In genomic region chr17:7293821-7294613, GRCh38 we compare ENCODE assay signal across 9 cellular contexts. TPM values are rescaled to one million over a fixed set of nuclear protein-coding genes. Genes with fewer than 3 reads are reported as not detected.
A peak's percentile ranks its signal among the peaks of the same experiment; 100 is the strongest.
DNase-seq lines count a peak whose midpoint lies in the region; ATAC-seq, FAIRE-seq and TF ChIP-seq lines count a peak whose summit lies in the region.
"Had no signal": no experiment of that assay in that cellular context is flagged by ENCODE, and none has a peak within 500 bp of the region (broad histone marks: within the 10 kb centered on the region; RNA-seq: fewer than 3 reads in every experiment).

No MANE protein-coding gene starts in this region.

- H3K4me3 ChIP-seq in keratinocyte (ENCODE audit: control insufficient read depth in 2 of 3, extremely low read depth in 1 of 3, insufficient read depth in 2 of 3, low read depth in 1 of 3, low read length in 3 of 3) = no peak overlapping the region
- H3K4me3 ChIP-seq in testis = peak overlapping the region; percentile 42 to 50

- POLR2A ChIA-PET in activated CD4-positive, alpha-beta T cell treated with anti-CD3 and anti-CD28 coated beads, Interleukin-2, amount 10 ng/mL, durations not matched to agents 7 days and 5 days (lab: Charles Lee) = no interaction called here
- POLR2A ChIA-PET in activated CD8-positive, alpha-beta T cell treated with anti-CD3 and anti-CD28 coated beads, Interleukin-2, amount 10 ng/mL, durations not matched to agents 7 days and 5 days (lab: Charles Lee) = no interaction called here

- H3K9me1 ChIP-seq in keratinocyte (ENCODE audit: control insufficient read depth, extremely low read depth, insufficient read depth, low read length) = no peaks in the 10 kb centered on the region

- no peak for TF ChIP-seq CTCF in keratinocyte (optimal IDR thresholded peaks at IDR 0.05 in 1 of 3, IDR thresholded peaks at IDR 0.05 in 1 of 3, conservative IDR thresholded peaks at IDR 0.05 in 1 of 3; ENCODE audit: extremely low read depth in 1 of 3, insufficient read depth in 2 of 3, low read length in 3 of 3)
- no peak for TF ChIP-seq CTCF in testis (IDR thresholded peaks at IDR 0.05)

- no peak for ATAC-seq in activated CD8-positive, alpha-beta T cell treated with anti-CD3 and anti-CD28 coated beads, Interleukin-2, amount 10 ng/mL, durations not matched to agents 7 days and 5 days
- no peak for ATAC-seq in GM18858 (IDR thresholded peaks at IDR 0.05; ENCODE audit: unreplicated experiment)
- no peak for ATAC-seq in GM19351 (IDR thresholded peaks at IDR 0.05; ENCODE audit: unreplicated experiment)

- H3K4me2 ChIP-seq in keratinocyte (ENCODE audit: control insufficient read depth, extremely low read depth, insufficient read depth, low read depth, low read length) = peak overlapping the region; percentile 20

- no peaks in the 10 kb centered on the region for H3K79me2 ChIP-seq in keratinocyte (ENCODE audit: control insufficient read depth, insufficient read depth, low read length)

- H3K4me3 Mint-ChIP-seq in activated CD4-positive, alpha-beta T cell treated with anti-CD3 and anti-CD28 coated beads, Interleukin-2, amount 10 ng/mL, durations not matched to agents 7 days and 5 days = peak overlapping the region; percentile 41
- peak overlapping the region; percentile 71 for H3K4me3 Mint-ChIP-seq in activated CD8-positive, alpha-beta T cell treated with anti-CD3 and anti-CD28 coated beads, Interleukin-2, amount 10 ng/mL, durations not matched to agents 7 days and 5 days

- H3K27me3 Mint-ChIP-seq in activated CD4-positive, alpha-beta T cell treated with anti-CD3 and anti-CD28 coated beads, Interleukin-2, amount 10 ng/mL, durations not matched to agents 7 days and 5 days = peaks cover 40% of the 10 kb centered on the region
- H3K27me3 Mint-ChIP-seq in activated CD8-positive, alpha-beta T cell treated with anti-CD3 and anti-CD28 coated beads, Interleukin-2, amount 10 ng/mL, durations not matched to agents 7 days and 5 days (ENCODE audit: low read depth) = peaks cover 30% of the 10 kb centered on the region

- H4K20me1 ChIP-seq in keratinocyte (ENCODE audit: control insufficient read depth, extremely low read depth, insufficient read depth, low read length) = peaks cover 2% of the 10 kb centered on the region

- intact Hi-C loops in testis (cut with DNase I; ENCODE audit: low total_unique reads) (no loop called here), head of caudate nucleus (cut with DNase I) (no loop called here)

- no peak overlapping the region for H3K27ac Mint-ChIP-seq in activated CD4-positive, alpha-beta T cell treated with anti-CD3 and anti-CD28 coated beads, Interleukin-2, amount 10 ng/mL, durations not matched to agents 7 days and 5 days
- no peak overlapping the region for H3K27ac Mint-ChIP-seq in activated CD8-positive, alpha-beta T cell treated with anti-CD3 and anti-CD28 coated beads, Interleukin-2, amount 10 ng/mL, durations not matched to agents 7 days and 5 days

- no peak for FAIRE-seq in keratinocyte (lab: Jason Lieb, UNC)

- peaks cover 36% of the 10 kb centered on the region for H3K27me3 ChIP-seq in keratinocyte (ENCODE audit: control insufficient read depth, extremely low read depth, insufficient read depth, low read length)
- H3K27me3 ChIP-seq in testis = no peaks in the 10 kb centered on the region

- H3K36me3 ChIP-seq in keratinocyte (ENCODE audit: control insufficient read depth in 2 of 2, extremely low read depth in 1 of 2, insufficient read depth in 2 of 2, low read length in 2 of 2) (no peaks in the 10 kb centered on the region), testis (ENCODE audit: low read depth, missing control alignments) (no peaks in the 10 kb centered on the region)

- no peak for TF ChIP-seq POLR2A in testis (IDR thresholded peaks at IDR 0.05)

- H3K4me1 ChIP-seq in keratinocyte (ENCODE audit: control insufficient read depth, extremely low read depth, insufficient read depth, low read length) = peaks cover 23% of the 10 kb centered on the region
- H3K4me1 ChIP-seq in testis = peaks cover 30% of the 10 kb centered on the region

- H3K4me1 Mint-ChIP-seq in activated CD4-positive, alpha-beta T cell treated with anti-CD3 and anti-CD28 coated beads, Interleukin-2, amount 10 ng/mL, durations not matched to agents 7 days and 5 days = peaks cover 26% of the 10 kb centered on the region
- H3K4me1 Mint-ChIP-seq in activated CD8-positive, alpha-beta T cell treated with anti-CD3 and anti-CD28 coated beads, Interleukin-2, amount 10 ng/mL, durations not matched to agents 7 days and 5 days (ENCODE audit: low read depth) = peaks cover 30% of the 10 kb centered on the region

- WGBS in testis, 2 donors = 8 to 25% methylated on average over 2 to 22 of the region's 75 CpGs

- no peak overlapping the region for H3K9ac ChIP-seq in keratinocyte (ENCODE audit: control insufficient read depth, extremely low read depth, insufficient read depth, low read length)

- H3K9me3 ChIP-seq in keratinocyte (ENCODE audit: control insufficient read depth, low read depth, low read length) (no peaks in the 10 kb centered on the region), testis (no peaks in the 10 kb centered on the region)

- H3K27ac ChIP-seq in keratinocyte (ENCODE audit: control insufficient read depth, insufficient read depth, low read length) (no peak overlapping the region), testis (peak overlapping the region; percentile 36 to 44)

- H2AFZ ChIP-seq in keratinocyte (ENCODE audit: control insufficient read depth, low read length) = no peak overlapping the region

- no peak for DNase-seq in activated CD4-positive, alpha-beta T cell treated with anti-CD3 and anti-CD28 coated beads, Interleukin-2, amount 10 ng/mL, durations not matched to agents 7 days and 5 days
- DNase-seq in activated CD4-positive, alpha-beta T cell treated with anti-CD3 and anti-CD28 coated beads, Interleukin-2, amount 50 U/mL, for 4 hours = no peak
- DNase-seq in activated CD8-positive, alpha-beta T cell treated with anti-CD3 and anti-CD28 coated beads, Interleukin-2, amount 10 ng/mL, durations not matched to agents 7 days and 5 days = peak; percentile 46
- DNase-seq in keratinocyte (ENCODE audit: low read depth, low spot score) (no peak), testis (no peak), head of caudate nucleus (no peak)
- DNase-seq: NCI-H524 treated with DMSO at 0.1 percent for 48 hours had no signal

- CTCF ChIA-PET in activated CD4-positive, alpha-beta T cell treated with anti-CD3 and anti-CD28 coated beads, Interleukin-2, amount 10 ng/mL, durations not matched to agents 7 days and 5 days (lab: Charles Lee) = interaction anchor here (0.6 to 1.9 kb wide), 5 partner anchors 11 to 68 kb away, joined by 3 to 4 read pairs (median 3); partner anchors contain the start of gene SLC2A4
- CTCF ChIA-PET in activated CD8-positive, alpha-beta T cell treated with anti-CD3 and anti-CD28 coated beads, Interleukin-2, amount 10 ng/mL, durations not matched to agents 7 days and 5 days (lab: Charles Lee) = interaction anchor here (0.6 to 1.2 kb wide), 3 partner anchors 11 to 248 kb away, joined by 3 to 4 read pairs (median 4); no protein-coding TSS in a partner anchor

- no peaks in the 10 kb centered on the region for H3K36me3 Mint-ChIP-seq in activated CD4-positive, alpha-beta T cell treated with anti-CD3 and anti-CD28 coated beads, Interleukin-2, amount 10 ng/mL, durations not matched to agents 7 days and 5 days (ENCODE audit: low read depth)
- no peaks in the 10 kb centered on the region for H3K36me3 Mint-ChIP-seq in activated CD8-positive, alpha-beta T cell treated with anti-CD3 and anti-CD28 coated beads, Interleukin-2, amount 10 ng/mL, durations not matched to agents 7 days and 5 days (ENCODE audit: low read depth)

- dilution Hi-C loops in keratinocyte (cut with MboI; ENCODE audit: extremely low pct_ligation_motif_present, low sequenced_read_pairs) = no loop called here

- no peaks in the 10 kb centered on the region for H3K9me3 Mint-ChIP-seq in activated CD4-positive, alpha-beta T cell treated with anti-CD3 and anti-CD28 coated beads, Interleukin-2, amount 10 ng/mL, durations not matched to agents 7 days and 5 days
- no peaks in the 10 kb centered on the region for H3K9me3 Mint-ChIP-seq in activated CD8-positive, alpha-beta T cell treated with anti-CD3 and anti-CD28 coated beads, Interleukin-2, amount 10 ng/mL, durations not matched to agents 7 days and 5 days (ENCODE audit: insufficient read depth)

RNA-seq across cellular contexts. Expression of gene YBX2, which starts 0.4 kb away (rescaled TPM):
- total RNA-seq in activated CD4-positive, alpha-beta T cell treated with anti-CD3 and anti-CD28 coated beads, Interleukin-2, amount 10 ng/mL, durations not matched to agents 7 days and 5 days = under 1 TPM; 0.55 to 0.83 TPM
- total RNA-seq in activated CD8-positive, alpha-beta T cell treated with anti-CD3 and anti-CD28 coated beads, Interleukin-2, amount 10 ng/mL, durations not matched to agents 7 days and 5 days = under 1 TPM; 0.37 to 0.66 TPM
- polyA plus RNA-seq in keratinocyte = 0.01 to 0.05 TPM (median 0.05 TPM) in 3 replicates
- polyA plus RNA-seq in keratinocyte (2011; ENCODE audit: low read depth) = not detected
- 0.05 TPM in 1 of 2 replicates, not detected in the other for polyA plus RNA-seq in keratinocyte (2011; cell fraction: cytosol; rRNA removed)
- polyA plus RNA-seq in keratinocyte (2011; cell fraction: nucleus; rRNA removed) = 0.09 and 0.20 TPM in 2 replicates
- 0.09 and 0.20 TPM in 2 replicates for polyA plus RNA-seq in keratinocyte (2012; ENCODE audit: low replicate concordance)
- polyA minus RNA-seq in keratinocyte = not detected in 3 replicates
- not detected for polyA minus RNA-seq in keratinocyte (2011; cell fraction: cytosol; rRNA and poly(A)+ RNA removed)
- not detected in 2 replicates for polyA minus RNA-seq in keratinocyte (2011; cell fraction: nucleus; rRNA and poly(A)+ RNA removed)
- total RNA-seq in testis = 100 to 1,000 TPM; 276 to 549 TPM
- polyA plus RNA-seq in testis (ENCODE audit: insufficient read depth, low read depth, low replicate concordance) = 1,120 TPM

RNA-seq across cellular contexts. Expression of gene SLC2A4, which starts 12.5 kb away (rescaled TPM):
- total RNA-seq in activated CD4-positive, alpha-beta T cell treated with anti-CD3 and anti-CD28 coated beads, Interleukin-2, amount 10 ng/mL, durations not matched to agents 7 days and 5 days = not detected
- not detected for total RNA-seq in activated CD8-positive, alpha-beta T cell treated with anti-CD3 and anti-CD28 coated beads, Interleukin-2, amount 10 ng/mL, durations not matched to agents 7 days and 5 days
- polyA plus RNA-seq in keratinocyte (0.05 TPM in 1 of 3 replicates, not detected in the others), testis (ENCODE audit: insufficient read depth, low read depth, low replicate concordance) (4.7 TPM)
- not detected for polyA plus RNA-seq in keratinocyte (2011; ENCODE audit: low read depth)
- polyA plus RNA-seq in keratinocyte (2011; cell fraction: cytosol; rRNA removed) = not detected in 2 replicates
- polyA plus RNA-seq in keratinocyte (2011; cell fraction: nucleus; rRNA removed) = 0.06 and 0.09 TPM in 2 replicates
- 0.08 TPM in 1 of 2 replicates, not detected in the other for polyA plus RNA-seq in keratinocyte (2012; ENCODE audit: low replicate concordance)
- not detected in 3 replicates for polyA minus RNA-seq in keratinocyte
- polyA minus RNA-seq in keratinocyte (2011; cell fraction: cytosol; rRNA and poly(A)+ RNA removed) = not detected
- not detected in 2 replicates for polyA minus RNA-seq in keratinocyte (2011; cell fraction: nucleus; rRNA and poly(A)+ RNA removed)
- total RNA-seq in testis = 1 to 10 TPM; 4.2 to 6.6 TPM

RNA-seq across cellular contexts. Expression of gene EIF5A, which starts 13.4 kb away (rescaled TPM):
- 100 to 1,000 TPM; 470 to 502 TPM for total RNA-seq in activated CD4-positive, alpha-beta T cell treated with anti-CD3 and anti-CD28 coated beads, Interleukin-2, amount 10 ng/mL, durations not matched to agents 7 days and 5 days
- total RNA-seq in activated CD8-positive, alpha-beta T cell treated with anti-CD3 and anti-CD28 coated beads, Interleukin-2, amount 10 ng/mL, durations not matched to agents 7 days and 5 days = 100 to 1,000 TPM; 685 to 690 TPM
- 769 to 1,493 TPM (median 948 TPM) in 3 replicates for polyA plus RNA-seq in keratinocyte
- polyA plus RNA-seq in keratinocyte (2011; ENCODE audit: low read depth) = 1,059 TPM
- 978 and 1,013 TPM in 2 replicates for polyA plus RNA-seq in keratinocyte (2011; cell fraction: cytosol; rRNA removed)
- 468 and 536 TPM in 2 replicates for polyA plus RNA-seq in keratinocyte (2011; cell fraction: nucleus; rRNA removed)
- 614 and 1,141 TPM in 2 replicates for polyA plus RNA-seq in keratinocyte (2012; ENCODE audit: low replicate concordance)
- polyA minus RNA-seq in keratinocyte = 884 to 1,075 TPM (median 1,030 TPM) in 3 replicates
- polyA minus RNA-seq in keratinocyte (2011; cell fraction: cytosol; rRNA and poly(A)+ RNA removed) = 1,192 TPM
- polyA minus RNA-seq in keratinocyte (2011; cell fraction: nucleus; rRNA and poly(A)+ RNA removed) = 194 and 269 TPM in 2 replicates
- total RNA-seq in testis = 100 to 1,000 TPM; 193 to 229 TPM
- 388 TPM for polyA plus RNA-seq in testis (ENCODE audit: insufficient read depth, low read depth, low replicate concordance)

RNA-seq across cellular contexts. Expression of gene GPS2, which starts 21.1 kb away (rescaled TPM):
- total RNA-seq in activated CD4-positive, alpha-beta T cell treated with anti-CD3 and anti-CD28 coated beads, Interleukin-2, amount 10 ng/mL, durations not matched to agents 7 days and 5 days = 100 to 1,000 TPM in 1 of 2 experiments, 10 to 100 TPM in 1; 85.9 to 105 TPM
- 10 to 100 TPM; 86.3 to 88.0 TPM for total RNA-seq in activated CD8-positive, alpha-beta T cell treated with anti-CD3 and anti-CD28 coated beads, Interleukin-2, amount 10 ng/mL, durations not matched to agents 7 days and 5 days
- 20.7 to 54.1 TPM (median 24.7 TPM) in 3 replicates for polyA plus RNA-seq in keratinocyte
- polyA plus RNA-seq in keratinocyte (2011; ENCODE audit: low read depth) = 58.5 TPM
- 32.2 and 40.0 TPM in 2 replicates for polyA plus RNA-seq in keratinocyte (2011; cell fraction: cytosol; rRNA removed)
- 47.1 and 50.6 TPM in 2 replicates for polyA plus RNA-seq in keratinocyte (2011; cell fraction: nucleus; rRNA removed)
- 34.3 and 42.9 TPM in 2 replicates for polyA plus RNA-seq in keratinocyte (2012; ENCODE audit: low replicate concordance)
- polyA minus RNA-seq in keratinocyte = 32.9 to 79.9 TPM (median 35.9 TPM) in 3 replicates
- polyA minus RNA-seq in keratinocyte (2011; cell fraction: cytosol; rRNA and poly(A)+ RNA removed) = 21.3 TPM
- polyA minus RNA-seq in keratinocyte (2011; cell fraction: nucleus; rRNA and poly(A)+ RNA removed) = 9.5 and 11.7 TPM in 2 replicates
- total RNA-seq in testis = 100 to 1,000 TPM; 204 to 239 TPM
- 219 TPM for polyA plus RNA-seq in testis (ENCODE audit: insufficient read depth, low read depth, low replicate concordance)

RNA-seq across cellular contexts. Expression of gene CLDN7, which starts 31.7 kb away (rescaled TPM):
- under 1 TPM in 1 of 2 experiments, not detected in 1; 0.29 TPM for total RNA-seq in activated CD4-positive, alpha-beta T cell treated with anti-CD3 and anti-CD28 coated beads, Interleukin-2, amount 10 ng/mL, durations not matched to agents 7 days and 5 days
- total RNA-seq in activated CD8-positive, alpha-beta T cell treated with anti-CD3 and anti-CD28 coated beads, Interleukin-2, amount 10 ng/mL, durations not matched to agents 7 days and 5 days = 1 to 10 TPM; 1.1 to 1.3 TPM
- polyA plus RNA-seq in keratinocyte = 6.3 to 9.0 TPM (median 6.8 TPM) in 3 replicates
- polyA plus RNA-seq in keratinocyte (2011; ENCODE audit: low read depth) = 6.1 TPM
- 8.6 and 9.5 TPM in 2 replicates for polyA plus RNA-seq in keratinocyte (2011; cell fraction: cytosol; rRNA removed)
- polyA plus RNA-seq in keratinocyte (2011; cell fraction: nucleus; rRNA removed) = 34.4 and 49.1 TPM in 2 replicates
- 8.2 and 32.9 TPM in 2 replicates for polyA plus RNA-seq in keratinocyte (2012; ENCODE audit: low replicate concordance)
- polyA minus RNA-seq in keratinocyte = 4.8 to 7.5 TPM (median 6.5 TPM) in 3 replicates
- polyA minus RNA-seq in keratinocyte (2011; cell fraction: cytosol; rRNA and poly(A)+ RNA removed) = 8.6 TPM
- polyA minus RNA-seq in keratinocyte (2011; cell fraction: nucleus; rRNA and poly(A)+ RNA removed) = 10.4 and 13.9 TPM in 2 replicates
- 1 to 10 TPM; 4.5 to 6.9 TPM for total RNA-seq in testis
- polyA plus RNA-seq in testis (ENCODE audit: insufficient read depth, low read depth, low replicate concordance) = 8.8 TPM

Comparison
In these comparisons a context has a peak if more than half of its experiments do, and no peak if none do; other contexts are left out.
1. H3K4me3 ChIP-seq: peak in testis (2 of 2); none in keratinocyte (0 of 3).
2. RNA of gene YBX2, which starts 0.4 kb away (total RNA-seq): 276 to 549 TPM in testis; 0.55 to 0.83 TPM in activated CD4-positive, alpha-beta T cell treated with anti-CD3 and anti-CD28 coated beads, Interleukin-2, amount 10 ng/mL, durations not matched to agents 7 days and 5 days and 0.37 to 0.66 TPM in activated CD8-positive, alpha-beta T cell treated with anti-CD3 and anti-CD28 coated beads, Interleukin-2, amount 10 ng/mL, durations not matched to agents 7 days and 5 days; every median in the first group is over 100 times any median in the second.
3. RNA of gene SLC2A4, which starts 12.5 kb away (total RNA-seq): 4.2 to 6.6 TPM in testis; not detected in activated CD4-positive, alpha-beta T cell treated with anti-CD3 and anti-CD28 coated beads, Interleukin-2, amount 10 ng/mL, durations not matched to agents 7 days and 5 days and not detected in activated CD8-positive, alpha-beta T cell treated with anti-CD3 and anti-CD28 coated beads, Interleukin-2, amount 10 ng/mL, durations not matched to agents 7 days and 5 days; every median in the first group is over 4 times any median in the second.